Comparison of ENCODE assay signal across 18 cellular contexts in genomic region chr2:26850565-26850964, GRCh38. TPM values are rescaled to one million over a fixed set of nuclear protein-coding genes. Genes with fewer than 3 reads are reported as not detected.
DNase-seq lines count a peak whose midpoint lies in the region; ATAC-seq, FAIRE-seq and TF ChIP-seq lines count a peak whose summit lies in the region.
"Had no signal": no experiment of that assay in that cellular context is flagged by ENCODE, and none has a peak within 500 bp of the region (broad histone marks: within the 10 kb centered on the region; RNA-seq: fewer than 3 reads in every experiment).

No MANE protein-coding gene starts in this region.

- no peaks in the 10 kb centered on the region for H3K9me2 ChIP-seq in GM23338 (ENCODE audit: insufficient read depth)

- no TSS peak for BruUV-seq in K562 (replicated peaks; lab: Mats Ljungman, UMichigan)

- no peak for TF ChIP-seq EP300 in K562 (IDR thresholded peaks at IDR 0.05; ENCODE audit: low read length)

- H3K9me1 ChIP-seq in K562 (ENCODE audit: control insufficient read depth, insufficient read depth, low read length): no peaks in the 10 kb centered on the region

- intact Hi-C loops in K562 (cut with micrococcal nuclease): no loop called here

- POLR2A ChIA-PET in K562 (lab: Yijun Ruan, JAX): interaction anchor here (0.6 to 1.0 kb wide), 6 partner anchors 11 to 440 kb away, joined by 3 to 4 read pairs (median 3); no protein-coding TSS in a partner anchor

- 62% methylated on average over 1 of the region's 1 CpG for WGBS in K562 (ENCODE audit: insufficient coverage, low coverage, missing lambda C conversion rate)

- CTCF ChIA-PET in K562 (lab: Yijun Ruan, JAX; ENCODE audit: low intra/inter-chr PET ratio): no interaction called here

- no peak for DNase-seq in GM23338 (ENCODE audit: low spot score)
- DNase-seq in NCI-H524 (lab: John Stamatoyannopoulos, UW): peak; percentile 65 to 84
- DNase-seq in K562 (ENCODE audit: extremely low read depth in 1 of 4, low spot score in 3 of 4): peak in 1 of 4 experiments; percentile 7
- no peak for DNase-seq in neural crest cell (ENCODE audit: low read depth, low spot score)
- no peak for DNase-seq in effector CD8-positive, alpha-beta T cell (lab: John Stamatoyannopoulos, UW)
- DNase-seq: activated naive CD4-positive, alpha-beta T cell treated with anti-CD3 and anti-CD28 coated beads, Interleukin-2, amount 50 U/mL, for 16 hours; activated T-cell treated with anti-CD3 and anti-CD28 coated beads for 4 hours; cortex of kidney; gastrocnemius medialis; left lung; NCI-H1694; NCI-H510A treated with DMSO at 0.1 percent for 48 hours had no signal

- H3K4me3 Mint-ChIP-seq in GM23338 (no peak overlapping the region), neural crest cell (peak overlapping the region; percentile 91)

- peak in 1 of 2 experiments; percentile 38; a peak in 2 of 4 replicates for TF ChIP-seq RAD21 in K562 (CRISPR knock-in tag; conservative IDR thresholded peaks at IDR 0.05 in 1 of 2, IDR thresholded peaks at IDR 0.05 in 1 of 2)

- ATAC-seq in GM23338 (no peak), K562 (0 out of 3 replicates have a peak, but pooled peaks have one; percentile 35), GM21528 (IDR thresholded peaks at IDR 0.05; ENCODE audit: low FRiP score, unreplicated experiment) (no peak), HG03460 (IDR thresholded peaks at IDR 0.05; ENCODE audit: unreplicated experiment) (no peak)
- ATAC-seq: gastrocnemius medialis, left lung had no signal

- H3K36me3 Mint-ChIP-seq in GM23338 (ENCODE audit: low read depth) (no peaks in the 10 kb centered on the region), neural crest cell (ENCODE audit: low read depth) (peaks cover 2% of the 10 kb centered on the region)

- H2AFZ ChIP-seq in GM23338: no peak overlapping the region
- no peak overlapping the region for H2AFZ ChIP-seq in K562 (ENCODE audit: low read depth, low read length)

- H4K20me1 ChIP-seq in GM23338 (replicated peaks; ENCODE audit: insufficient read depth) (peaks cover 25% of the 10 kb centered on the region), K562 (replicated peaks; ENCODE audit: control insufficient read depth, insufficient read depth, low read length) (no peaks in the 10 kb centered on the region; the same call in 1 of the 2 replicates)

- H3K9me3 Mint-ChIP-seq in GM23338: no peaks in the 10 kb centered on the region
- H3K9me3 Mint-ChIP-seq in neural crest cell: no peaks in the 10 kb centered on the region

- H3K4me1 Mint-ChIP-seq in GM23338 (peaks cover 6% of the 10 kb centered on the region; the same call in 2 of the 3 replicates), neural crest cell (peaks cover 42% of the 10 kb centered on the region)

- TF ChIP-seq CTCF in GM23338 (conservative IDR thresholded peaks at IDR 0.05; ENCODE audit: low read depth in 2 of 2) (0 out of 4 replicates have a peak, but pooled peaks of 1 of the 2 experiments have one; percentile 5), K562 (IDR thresholded peaks at IDR 0.05 in 2 of 3, conservative IDR thresholded peaks at IDR 0.05 in 1 of 3; ENCODE audit: insufficient read depth in 2 of 3, low read depth in 1 of 3, low read length in 3 of 3) (peak in 1 of 3 experiments; percentile 26; a peak in 1 of 6 replicates), neural crest cell (conservative IDR thresholded peaks at IDR 0.05) (no peak)

- no peak for TF ChIP-seq POLR2A in K562 (conservative IDR thresholded peaks at IDR 0.05)

- H3K27ac Mint-ChIP-seq in GM23338: no peak overlapping the region
- H3K27ac Mint-ChIP-seq in neural crest cell (ENCODE audit: unreplicated experiment): no peak overlapping the region

- no peak overlapping the region for H3K27ac ChIP-seq in GM23338 (ENCODE audit: low read depth)
- no peak overlapping the region for H3K27ac ChIP-seq in K562 (ENCODE audit: extremely low read depth, low read depth, low read length)
- H3K27ac ChIP-seq: epithelial cell of prostate, gastrocnemius medialis, left lung had no signal

- no peak overlapping the region for H3K4me3 ChIP-seq in GM23338
- H3K4me3 ChIP-seq in K562: no peak overlapping the region
- H3K4me3 ChIP-seq: left lung, smooth muscle cell had no signal

- in situ Hi-C loops in K562 (cut with MboI): no loop called here

- H3K4me2 ChIP-seq in GM23338: no peak overlapping the region
- H3K4me2 ChIP-seq in K562 (ENCODE audit: insufficient read depth, low read length): no peak overlapping the region
- H3K4me2 ChIP-seq: smooth muscle cell had no signal

- H3K27me3 Mint-ChIP-seq in GM23338 (ENCODE audit: insufficient read depth, low read depth, poor library complexity) (peaks cover 56% of the 10 kb centered on the region), neural crest cell (ENCODE audit: low read depth) (peaks cover 24% of the 10 kb centered on the region)

- FAIRE-seq in K562 (lab: Jason Lieb, UNC): peak; percentile 71

- 0 out of 2 replicates have a peak, but pooled peaks cover 5% of the 10 kb centered on the region for H3F3A ChIP-seq in GM23338 (replicated peaks; ENCODE audit: low read depth)

- H3K9me3 ChIP-seq in K562 (replicated peaks; ENCODE audit: control insufficient read depth, insufficient read depth, low read depth, low read length): no peaks in the 10 kb centered on the region
- H3K9me3 ChIP-seq: gastrocnemius medialis, left lung had no signal

- H3K79me2 ChIP-seq in GM23338 (replicated peaks; ENCODE audit: insufficient read depth): no peaks in the 10 kb centered on the region
- H3K79me2 ChIP-seq in K562 (ENCODE audit: control insufficient read depth, insufficient read depth, low read length): no peaks in the 10 kb centered on the region

- H3K27me3 ChIP-seq in GM23338 (ENCODE audit: insufficient read depth) (peaks cover 85% of the 10 kb centered on the region), K562 (ENCODE audit: control insufficient read depth in 2 of 2, insufficient read depth in 2 of 2, low read length in 2 of 2) (peaks cover 34 to 59% of the 10 kb centered on the region in 2 experiments)

- H3K36me3 ChIP-seq in GM23338 (ENCODE audit: insufficient read depth) (no peaks in the 10 kb centered on the region), K562 (ENCODE audit: control insufficient read depth, insufficient read depth, low read length) (no peaks in the 10 kb centered on the region)
- H3K36me3 ChIP-seq: gastrocnemius medialis, left lung had no signal

- H3K9ac ChIP-seq in K562 (ENCODE audit: insufficient read depth in 1 of 2, low read depth in 2 of 2, low read length in 2 of 2): no peak overlapping the region

- peaks cover 8% of the 10 kb centered on the region for H3K4me1 ChIP-seq in GM23338 (ENCODE audit: insufficient read depth)
- peaks cover 0 to 35% of the 10 kb centered on the region in 2 experiments; a peak in 2 of 5 replicates for H3K4me1 ChIP-seq in K562 (replicated peaks in 1 of 2; ENCODE audit: control insufficient read depth in 2 of 2, insufficient read depth in 2 of 2, low read length in 2 of 2)

TF ChIP-seq in GM23338, 12 proteins besides CTCF, POLR2A, EP300 and RAD21:
- TF ChIP-seq NANOG (IDR thresholded peaks at IDR 0.05; ENCODE audit: borderline replicate concordance): no peak
- no peak for TF ChIP-seq JUNB (IDR thresholded peaks at IDR 0.05; ENCODE audit: unreplicated experiment)
- peak; percentile 60 for TF ChIP-seq EZH2 (IDR thresholded peaks at IDR 0.05; ENCODE audit: low read depth, unreplicated experiment)
- no peak for TF ChIP-seq EZH2phosphoT487 (IDR thresholded peaks at IDR 0.05; ENCODE audit: unreplicated experiment)
TF ChIP-seq in GM23338: peak in this region for 1.

TF ChIP-seq in K562, 482 proteins besides CTCF, POLR2A, EP300 and RAD21 (continues in another document):
- TF ChIP-seq, protein P1, sequence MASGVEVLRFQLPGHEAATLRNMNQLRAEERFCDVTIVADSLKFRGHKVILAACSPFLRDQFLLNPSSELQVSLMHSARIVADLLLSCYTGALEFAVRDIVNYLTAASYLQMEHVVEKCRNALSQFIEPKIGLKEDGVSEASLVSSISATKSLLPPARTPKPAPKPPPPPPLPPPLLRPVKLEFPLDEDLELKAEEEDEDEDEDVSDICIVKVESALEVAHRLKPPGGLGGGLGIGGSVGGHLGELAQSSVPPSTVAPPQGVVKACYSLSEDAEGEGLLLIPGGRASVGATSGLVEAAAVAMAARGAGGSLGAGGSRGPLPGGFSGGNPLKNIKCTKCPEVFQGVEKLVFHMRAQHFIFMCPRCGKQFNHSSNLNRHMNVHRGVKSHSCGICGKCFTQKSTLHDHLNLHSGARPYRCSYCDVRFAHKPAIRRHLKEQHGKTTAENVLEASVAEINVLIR (CRISPR knock-in tag; IDR thresholded peaks at IDR 0.05): no peak
- TF ChIP-seq ZEB2 (IDR thresholded peaks at IDR 0.05) (no peak), KLF6 (CRISPR knock-in tag; IDR thresholded peaks at IDR 0.05; ENCODE audit: borderline replicate concordance) (no peak), HDAC3 (IDR thresholded peaks at IDR 0.05; ENCODE audit: borderline replicate concordance, partially characterized antibody) (no peak), GATAD2B (IDR thresholded peaks at IDR 0.05; ENCODE audit: borderline replicate concordance) (no peak), ZNF354B (CRISPR knock-in tag; IDR thresholded peaks at IDR 0.05) (no peak), ZNF282 (CRISPR knock-in tag; IDR thresholded peaks at IDR 0.05) (no peak), CHD1 (IDR thresholded peaks at IDR 0.05; ENCODE audit: low read length) (no peak), FOXJ2 (tag; IDR thresholded peaks at IDR 0.05) (no peak), RFX1 (IDR thresholded peaks at IDR 0.05) (no peak)

RNA-seq across cellular contexts. Expression of gene DPYSL5, which starts 2.6 kb away (rescaled TPM):
- total RNA-seq in GM23338 (2014; rRNA removed; shearing (Covaris generic)): 8.1 and 10.3 TPM in 2 replicates
- polyA plus RNA-seq in GM23338 (2016; fragmentation: Nextera tagmentation; extraction: Ambion mirVana): 2.6 and 3.1 TPM in 2 replicates
- not detected in 2 replicates for total RNA-seq in K562 (2011; cell fraction: chromatin; rRNA removed; ENCODE audit: low replicate concordance)
- not detected in 2 replicates for total RNA-seq in K562 (2011; cell fraction: nucleolus; rRNA removed)
- not detected in 2 replicates for total RNA-seq in K562 (2011; cell fraction: nucleoplasm; rRNA removed)
- total RNA-seq in K562 (2014; rRNA removed): not detected in 2 replicates
- total RNA-seq in K562 (2014; rRNA removed; fragmentation: Illumina TruSeq; extraction: Trizol): not detected in 2 replicates
- total RNA-seq in K562 (2015; rRNA removed; fragmentation: Illumina TruSeq; extraction: Trizol): 0.04 TPM in 1 of 2 replicates, not detected in the other
- total RNA-seq in K562 (2021): not detected in 2 replicates
- 0.06 TPM in 1 of 2 replicates, not detected in the other for polyA plus RNA-seq in K562 (2011; rRNA removed)
- 0.10 and 0.12 TPM in 2 replicates for polyA plus RNA-seq in K562 (2011; cell fraction: cytosol; rRNA removed)
- not detected in 2 replicates for polyA plus RNA-seq in K562 (2011; cell fraction: nucleus; rRNA removed)
- polyA plus RNA-seq in K562 (2012): 0.16 TPM in 1 of 2 replicates, not detected in the other
- polyA plus RNA-seq in K562 (2014; fragmentation: Illumina TruSeq; extraction: Trizol): 0.04 TPM in 1 of 2 replicates, not detected in the other
- polyA plus RNA-seq in K562 (2014; fragmentation: Nextera tagmentation; extraction: Ambion mirVana): not detected
- not detected in 2 replicates for polyA plus RNA-seq in K562 (2014; rRNA removed)
- not detected in 2 replicates for polyA minus RNA-seq in K562 (2011; rRNA and poly(A)+ RNA removed)
- polyA minus RNA-seq in K562 (2011; cell fraction: cytosol; rRNA and poly(A)+ RNA removed): not detected in 2 replicates
- not detected in 2 replicates for polyA minus RNA-seq in K562 (2011; cell fraction: nucleus; rRNA and poly(A)+ RNA removed)
- 201 and 203 TPM in 2 replicates for total RNA-seq in neural crest cell
- total RNA-seq: gastrocnemius medialis, left lung, posterior vena cava, SK-MEL-5 had no signal
- polyA plus RNA-seq: smooth muscle cell had no signal

Comparison
In these comparisons a context has a peak if more than half of its experiments do, and no peak if none do; other contexts are left out.
1. DNase-seq: peak in NCI-H524 (2 of 2); none in GM23338 (single experiment), neural crest cell (single experiment) and effector CD8-positive, alpha-beta T cell (single experiment).
2. RNA of gene DPYSL5, which starts 2.6 kb away (total RNA-seq): 201 to 203 TPM in neural crest cell; 8.1 to 10.3 TPM in GM23338 and 0.04 TPM in K562; every median in the first group is over 10 times any median in the second.